ENCODE assay signal across 31 cellular contexts in the genomic region with DNA sequence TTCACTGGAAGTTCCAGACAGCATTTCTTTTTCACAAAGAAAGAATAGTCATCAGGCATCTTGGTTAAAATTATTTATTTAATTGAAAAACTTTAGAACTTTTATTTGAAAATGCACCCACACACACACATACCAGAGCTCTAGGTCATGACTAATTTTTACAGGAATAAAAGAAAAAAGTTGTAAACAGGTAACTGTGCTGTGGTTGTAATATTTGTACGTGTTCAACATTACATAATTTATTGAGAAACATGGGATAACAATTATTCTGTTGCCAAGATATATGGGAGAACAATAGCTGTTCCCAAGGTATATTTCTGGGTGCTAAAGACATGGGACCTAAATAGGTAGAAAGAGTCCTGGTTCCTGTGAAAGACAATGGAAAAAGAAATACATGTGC.
"Had no signal": no experiment of that assay in that cellular context is flagged by ENCODE, and none has a peak within 500 bp of the region (broad histone marks: within the 10 kb centered on the region; RNA-seq: fewer than 3 reads in every experiment).

No MANE protein-coding gene starts in this region.

- DNase-seq: activated CD4-positive, alpha-beta memory T cell treated with anti-CD3 and anti-CD28 coated beads for 36 hours; activated CD4-positive, alpha-beta T cell treated with anti-CD3 and anti-CD28 coated beads for 36 hours; activated CD4-positive, alpha-beta T cell treated with anti-CD3 and anti-CD28 coated beads, Interleukin-2, amount 10 ng/mL, durations not matched to agents 24 days and 14 days; activated CD4-positive, CD25-positive, alpha-beta regulatory T cell; activated CD4-positive, CD25-positive, alpha-beta regulatory T cell treated with anti-CD3 and anti-CD28 coated beads, Interleukin-2, amount 50 U/mL, for 72 hours; activated CD8-positive, alpha-beta memory T cell treated with anti-CD3 and anti-CD28 coated beads, Interleukin-2, amount 10 ng/mL, durations not matched to agents 7 days and 5 days; activated CD8-positive, alpha-beta memory T cell treated with anti-CD3 and anti-CD28 coated beads, Interleukin-2, amount 50 U/mL, for 4 hours; activated CD8-positive, alpha-beta T cell treated with anti-CD3 and anti-CD28 coated beads, Interleukin-2, amount 10 ng/mL, durations not matched to agents 7 days and 5 days; activated effector memory CD4-positive, alpha-beta T cell treated with anti-CD3 and anti-CD28 coated beads, Interleukin-2, amount 50 U/mL, for 16 hours; activated naive CD4-positive, alpha-beta T cell treated with anti-CD3 and anti-CD28 coated beads for 36 hours; activated naive CD8-positive, alpha-beta T cell treated with anti-CD3 and anti-CD28 coated beads for 36 hours; activated naive CD8-positive, alpha-beta T cell treated with anti-CD3 and anti-CD28 coated beads, Interleukin-2, amount 50 U/mL, for 24 hours; activated T-cell treated with anti-CD3 and anti-CD28 coated beads, Interleukin-2, amount 50 U/mL, for 1 hour; activated T-cell treated with anti-CD3 and anti-CD28 coated beads, Interleukin-2, amount 50 U/mL, for 48 hours; adrenal gland; aorta; dorsolateral prefrontal cortex; effector memory CD4-positive, alpha-beta T cell; endodermal cell; erythroblast; head of caudate nucleus; T-helper 2 cell had no signal

- H3K4me1 ChIP-seq: adrenal gland, esophagus muscularis mucosa had no signal

- H3K27ac ChIP-seq: adrenal gland, coronary artery, dorsolateral prefrontal cortex, esophagus muscularis mucosa had no signal

- H3K4me1 Mint-ChIP-seq: activated CD4-positive, alpha-beta T cell treated with anti-CD3 and anti-CD28 coated beads for 36 hours; activated CD4-positive, alpha-beta T cell treated with anti-CD3 and anti-CD28 coated beads, Interleukin-2, amount 10 ng/mL, durations not matched to agents 24 days and 14 days; activated CD8-positive, alpha-beta memory T cell treated with anti-CD3 and anti-CD28 coated beads, Interleukin-2, amount 10 ng/mL, durations not matched to agents 7 days and 5 days; activated naive CD4-positive, alpha-beta T cell treated with anti-CD3 and anti-CD28 coated beads, Interleukin-2, amount 50 U/mL, for 24 hours; activated naive CD8-positive, alpha-beta T cell treated with anti-CD3 and anti-CD28 coated beads for 36 hours; activated naive CD8-positive, alpha-beta T cell treated with anti-CD3 and anti-CD28 coated beads, Interleukin-2, amount 50 U/mL, for 24 hours; central memory CD8-positive, alpha-beta T cell had no signal

- H3K4me3 Mint-ChIP-seq: activated CD4-positive, alpha-beta memory T cell treated with anti-CD3 and anti-CD28 coated beads for 36 hours; activated CD4-positive, alpha-beta T cell treated with anti-CD3 and anti-CD28 coated beads for 36 hours; activated CD4-positive, alpha-beta T cell treated with anti-CD3 and anti-CD28 coated beads, Interleukin-2, amount 10 ng/mL, durations not matched to agents 24 days and 14 days; activated CD8-positive, alpha-beta memory T cell treated with anti-CD3 and anti-CD28 coated beads, Interleukin-2, amount 10 ng/mL, durations not matched to agents 7 days and 5 days; activated CD8-positive, alpha-beta T cell treated with anti-CD3 and anti-CD28 coated beads, Interleukin-2, amount 10 ng/mL, durations not matched to agents 7 days and 5 days; activated naive CD4-positive, alpha-beta T cell treated with anti-CD3 and anti-CD28 coated beads for 36 hours; activated naive CD4-positive, alpha-beta T cell treated with anti-CD3 and anti-CD28 coated beads, Interleukin-2, amount 50 U/mL, for 24 hours; activated naive CD8-positive, alpha-beta T cell treated with anti-CD3 and anti-CD28 coated beads for 36 hours; activated naive CD8-positive, alpha-beta T cell treated with anti-CD3 and anti-CD28 coated beads, Interleukin-2, amount 50 U/mL, for 24 hours; activated T-helper 1 cell treated with anti-CD3 and anti-CD28 coated beads, Interleukin-12 subunit alpha, Interleukin-12 subunit beta, Interleukin-2, Interleukin-4 antibody, amounts not matched to agents 30 ng/mL and 10 ng/mL and 1 ng/mL, durations not matched to agents 14 hours and 24 hours and 36 hours; central memory CD8-positive, alpha-beta T cell; dendritic cell treated with granulocyte-macrophage colony-stimulating factor and Interleukin-4, amounts not matched to agents 40 ng/mL and 50 ng/mL, for 4 days; endodermal cell had no signal

- ATAC-seq: activated CD4-positive, alpha-beta T cell treated with anti-CD3 and anti-CD28 coated beads for 36 hours; activated CD8-positive, alpha-beta memory T cell treated with anti-CD3 and anti-CD28 coated beads, Interleukin-2, amount 10 ng/mL, durations not matched to agents 7 days and 5 days; activated CD8-positive, alpha-beta T cell treated with anti-CD3 and anti-CD28 coated beads, Interleukin-2, amount 10 ng/mL, durations not matched to agents 7 days and 5 days; activated naive CD8-positive, alpha-beta T cell treated with anti-CD3 and anti-CD28 coated beads, Interleukin-2, amount 50 U/mL, for 24 hours had no signal

- FAIRE-seq: bronchial epithelial cell had no signal

- H3K9me3 ChIP-seq: adrenal gland, esophagus muscularis mucosa had no signal

- H3K36me3 Mint-ChIP-seq: activated CD4-positive, alpha-beta memory T cell treated with anti-CD3 and anti-CD28 coated beads for 36 hours; activated CD8-positive, alpha-beta memory T cell treated with anti-CD3 and anti-CD28 coated beads, Interleukin-2, amount 10 ng/mL, durations not matched to agents 7 days and 5 days; activated naive CD4-positive, alpha-beta T cell treated with anti-CD3 and anti-CD28 coated beads, Interleukin-2, amount 50 U/mL, for 24 hours; activated naive CD8-positive, alpha-beta T cell treated with anti-CD3 and anti-CD28 coated beads for 36 hours; brain had no signal

- H3K4me3 ChIP-seq: adrenal gland, coronary artery, dorsolateral prefrontal cortex, esophagus muscularis mucosa had no signal

- H3K27ac Mint-ChIP-seq: activated CD4-positive, alpha-beta memory T cell treated with anti-CD3 and anti-CD28 coated beads for 36 hours; activated CD4-positive, alpha-beta T cell treated with anti-CD3 and anti-CD28 coated beads for 36 hours; activated CD4-positive, alpha-beta T cell treated with anti-CD3 and anti-CD28 coated beads, Interleukin-2, amount 10 ng/mL, durations not matched to agents 24 days and 14 days; activated CD8-positive, alpha-beta memory T cell treated with anti-CD3 and anti-CD28 coated beads, Interleukin-2, amount 10 ng/mL, durations not matched to agents 7 days and 5 days; activated CD8-positive, alpha-beta T cell treated with anti-CD3 and anti-CD28 coated beads, Interleukin-2, amount 10 ng/mL, durations not matched to agents 7 days and 5 days; activated naive CD4-positive, alpha-beta T cell treated with anti-CD3 and anti-CD28 coated beads for 36 hours; activated naive CD4-positive, alpha-beta T cell treated with anti-CD3 and anti-CD28 coated beads, Interleukin-2, amount 50 U/mL, for 24 hours; activated naive CD8-positive, alpha-beta T cell treated with anti-CD3 and anti-CD28 coated beads for 36 hours; activated naive CD8-positive, alpha-beta T cell treated with anti-CD3 and anti-CD28 coated beads, Interleukin-2, amount 50 U/mL, for 24 hours; activated T-helper 1 cell treated with anti-CD3 and anti-CD28 coated beads, Interleukin-12 subunit alpha, Interleukin-12 subunit beta, Interleukin-2, Interleukin-4 antibody, amounts not matched to agents 30 ng/mL and 10 ng/mL and 1 ng/mL, durations not matched to agents 14 hours and 24 hours and 36 hours; activated T-helper 2 cell treated with anti-CD3 and anti-CD28 coated beads, Interferon-gamma antibody, Interleukin-2, Interleukin-4, amounts not matched to agents 10 μg/mL and 5 μg/mL and 100 μg/mL, durations not matched to agents 14 hours and 24 hours and 36 hours; dendritic cell treated with granulocyte-macrophage colony-stimulating factor and Interleukin-4, amounts not matched to agents 40 ng/mL and 50 ng/mL, for 4 days; endodermal cell had no signal

- H3K27me3 ChIP-seq: adrenal gland, esophagus muscularis mucosa had no signal

- H3K36me3 ChIP-seq: adrenal gland, esophagus muscularis mucosa had no signal

- H3K27me3 Mint-ChIP-seq: activated CD4-positive, alpha-beta memory T cell treated with anti-CD3 and anti-CD28 coated beads for 36 hours; activated CD4-positive, alpha-beta T cell treated with anti-CD3 and anti-CD28 coated beads for 36 hours; activated CD4-positive, alpha-beta T cell treated with anti-CD3 and anti-CD28 coated beads, Interleukin-2, amount 10 ng/mL, durations not matched to agents 24 days and 14 days; activated CD8-positive, alpha-beta memory T cell treated with anti-CD3 and anti-CD28 coated beads, Interleukin-2, amount 10 ng/mL, durations not matched to agents 7 days and 5 days; activated naive CD4-positive, alpha-beta T cell treated with anti-CD3 and anti-CD28 coated beads, Interleukin-2, amount 50 U/mL, for 24 hours; activated naive CD8-positive, alpha-beta T cell treated with anti-CD3 and anti-CD28 coated beads for 36 hours; activated naive CD8-positive, alpha-beta T cell treated with anti-CD3 and anti-CD28 coated beads, Interleukin-2, amount 50 U/mL, for 24 hours; central memory CD8-positive, alpha-beta T cell; dendritic cell treated with granulocyte-macrophage colony-stimulating factor and Interleukin-4, amounts not matched to agents 40 ng/mL and 50 ng/mL, for 4 days had no signal

- H3K9me3 Mint-ChIP-seq: activated CD4-positive, alpha-beta T cell treated with anti-CD3 and anti-CD28 coated beads, Interleukin-2, amount 10 ng/mL, durations not matched to agents 24 days and 14 days; activated naive CD4-positive, alpha-beta T cell treated with anti-CD3 and anti-CD28 coated beads for 36 hours; brain; dendritic cell treated with granulocyte-macrophage colony-stimulating factor and Interleukin-4, amounts not matched to agents 40 ng/mL and 50 ng/mL, for 4 days; endodermal cell had no signal
